ENCODE assay signal across 8 cellular contexts in genomic region chr5:173330151-173330855, GRCh38. TPM values are rescaled to one million over a fixed set of nuclear protein-coding genes. Genes with fewer than 3 reads are reported as not detected.
DNase-seq lines count a peak whose midpoint lies in the region; ATAC-seq and TF ChIP-seq lines count a peak whose summit lies in the region.

No MANE protein-coding gene starts in this region.

- peaks cover 40% of the 10 kb centered on the region for H3K79me2 ChIP-seq in osteoblast (ENCODE audit: insufficient read depth, low read length)

- no peak overlapping the region for H2AFZ ChIP-seq in osteoblast (ENCODE audit: low read length)

- DNase-seq in T-helper 1 cell (no peak), LNCaP clone FGC (ENCODE audit: low read depth) (peak; percentile 28), chondrocyte (ENCODE audit: low spot score) (no peak), osteoblast (ENCODE audit: insufficient read length, low spot score, missing footprints) (no peak), GM20000 (ENCODE audit: low spot score) (no peak)

- H3K9me3 ChIP-seq in osteoblast (ENCODE audit: low read depth, low read length) = no peaks in the 10 kb centered on the region

- H3K4me3 ChIP-seq in LNCaP clone FGC (ENCODE audit: low read depth, low read length) = peak overlapping the region; percentile 81
- H3K4me3 ChIP-seq in osteoblast (ENCODE audit: insufficient read depth, low read length) = peak overlapping the region; percentile 94

- peaks cover 42% of the 10 kb centered on the region for H3K4me1 ChIP-seq in osteoblast (ENCODE audit: insufficient read depth, low read length)

- H3K27me3 Mint-ChIP-seq in T-helper 1 cell treated with Interleukin-12 subunit alpha and Interleukin-12 subunit beta and Interleukin-4 antibody, amounts not matched to agents 30 μg/mL and 1 μg/mL, for 36 hours (ENCODE audit: low read depth) = peaks cover under 1% of the 10 kb centered on the region
- no peaks in the 10 kb centered on the region for H3K27me3 Mint-ChIP-seq in chondrocyte (ENCODE audit: low read depth)

- peaks cover 8% of the 10 kb centered on the region for H3K36me3 ChIP-seq in osteoblast (ENCODE audit: insufficient read depth, low read length)

- no peaks in the 10 kb centered on the region for H3K27me3 ChIP-seq in osteoblast (ENCODE audit: insufficient read depth, low read length)

- peaks cover 9% of the 10 kb centered on the region for H3K36me3 Mint-ChIP-seq in T-helper 1 cell treated with Interleukin-12 subunit alpha and Interleukin-12 subunit beta and Interleukin-4 antibody, amounts not matched to agents 30 μg/mL and 1 μg/mL, for 36 hours (ENCODE audit: low read depth)
- H3K36me3 Mint-ChIP-seq in chondrocyte (ENCODE audit: low read depth) = peaks cover 22% of the 10 kb centered on the region

- H3K27ac Mint-ChIP-seq in T-helper 1 cell treated with Interleukin-12 subunit alpha and Interleukin-12 subunit beta and Interleukin-4 antibody, amounts not matched to agents 30 μg/mL and 1 μg/mL, for 36 hours = peak overlapping the region; percentile 57
- H3K27ac Mint-ChIP-seq in chondrocyte (ENCODE audit: unreplicated experiment) = peak overlapping the region; percentile 92

- TF ChIP-seq CTCF in LNCaP clone FGC (IDR thresholded peaks at IDR 0.05; ENCODE audit: control insufficient read depth, extremely low read depth, insufficient read depth) (no peak), chondrocyte (IDR thresholded peaks at IDR 0.05) (no peak), osteoblast (IDR thresholded peaks at IDR 0.05; ENCODE audit: extremely low read depth, low read depth, low read length) (no peak), GM20000 (IDR thresholded peaks at IDR 0.05; ENCODE audit: extremely low read depth, missing control alignments) (no peak)

- no peak overlapping the region for H3K27ac ChIP-seq in osteoblast (ENCODE audit: low read depth, low read length)

- peaks cover 12% of the 10 kb centered on the region for H4K20me1 ChIP-seq in osteoblast (ENCODE audit: insufficient read depth, low read length)

- peaks cover 43% of the 10 kb centered on the region for H3K4me1 Mint-ChIP-seq in T-helper 1 cell treated with Interleukin-12 subunit alpha and Interleukin-12 subunit beta and Interleukin-4 antibody, amounts not matched to agents 30 μg/mL and 1 μg/mL, for 36 hours (ENCODE audit: low read depth)
- H3K4me1 Mint-ChIP-seq in chondrocyte (ENCODE audit: low read depth) = peaks cover 65% of the 10 kb centered on the region

- H3K4me2 ChIP-seq in osteoblast (ENCODE audit: insufficient read depth, low read length) = peak overlapping the region; percentile 42

- no peak for ATAC-seq in HG03442 (IDR thresholded peaks at IDR 0.05; ENCODE audit: unreplicated experiment)
- no peak for ATAC-seq in GM21825 (IDR thresholded peaks at IDR 0.05; ENCODE audit: unreplicated experiment)

- no peaks in the 10 kb centered on the region for H3K9me3 Mint-ChIP-seq in T-helper 1 cell treated with Interleukin-12 subunit alpha and Interleukin-12 subunit beta and Interleukin-4 antibody, amounts not matched to agents 30 μg/mL and 1 μg/mL, for 36 hours
- H3K9me3 Mint-ChIP-seq in chondrocyte (ENCODE audit: low read depth) = peaks cover 4% of the 10 kb centered on the region

- peak overlapping the region; percentile 72 for H3K4me3 Mint-ChIP-seq in T-helper 1 cell treated with Interleukin-12 subunit alpha and Interleukin-12 subunit beta and Interleukin-4 antibody, amounts not matched to agents 30 μg/mL and 1 μg/mL, for 36 hours
- peak overlapping the region; percentile 62 for H3K4me3 Mint-ChIP-seq in chondrocyte (ENCODE audit: unreplicated experiment)

RNA-seq across cellular contexts. Expression of gene STC2, which starts 2.1 kb away (rescaled TPM):
- total RNA-seq in chondrocyte (321 to 1,121 TPM (median 1,110 TPM) in 3 replicates), osteoblast (431 and 558 TPM in 2 replicates)
